In the genomic region with DNA sequence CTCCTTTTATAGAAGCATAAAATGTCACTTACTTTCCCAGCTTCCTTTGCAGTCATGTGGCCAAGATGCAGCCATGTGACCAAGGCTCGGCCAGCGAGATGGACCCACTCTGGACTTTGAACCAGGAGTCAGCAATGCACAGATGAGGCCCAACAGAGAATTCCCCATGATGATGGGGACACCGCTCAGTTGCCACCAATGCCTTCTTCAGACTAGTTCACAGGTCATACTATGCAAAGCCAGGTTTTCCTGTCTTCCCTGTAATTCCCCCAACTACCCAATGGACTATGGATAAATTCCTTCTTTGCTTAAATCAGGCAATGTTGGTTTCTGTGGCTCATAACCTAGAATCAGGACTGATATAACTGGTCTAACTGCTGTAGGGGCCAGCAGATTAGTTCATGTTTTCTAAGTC, we compare ENCODE assay signal across 22 cellular contexts.
"Had no signal": no experiment of that assay in that cellular context is flagged by ENCODE, and none has a peak within 500 bp of the region (broad histone marks: within the 10 kb centered on the region; RNA-seq: fewer than 3 reads in every experiment).

No MANE protein-coding gene starts in this region.

- H3K36me3 ChIP-seq: brain microvascular endothelial cell had no signal

- ATAC-seq: activated T-cell treated with anti-CD3 and anti-CD28 coated beads, Interleukin-2, amount 50 U/mL, for 72 hours; T-helper 17 cell had no signal

- H3K27ac ChIP-seq: brain microvascular endothelial cell, VCaP had no signal

- H3K27me3 ChIP-seq: brain microvascular endothelial cell had no signal

- DNase-seq: activated CD4-positive, alpha-beta memory T cell treated with anti-CD3 and anti-CD28 coated beads for 36 hours; activated CD4-positive, alpha-beta T cell treated with anti-CD3 and anti-CD28 coated beads, Interleukin-2, amount 10 ng/mL, durations not matched to agents 7 days and 5 days; activated CD4-positive, CD25-positive, alpha-beta regulatory T cell; activated CD8-positive, alpha-beta memory T cell treated with anti-CD3 and anti-CD28 coated beads for 24 hours; activated gamma-delta T cell treated with Interleukin-2 at 50 U/mL for 16 hours; activated naive CD4-positive, alpha-beta T cell treated with anti-CD3 and anti-CD28 coated beads, Interleukin-2, amount 10 ng/mL, durations not matched to agents 7 days and 5 days; activated naive CD8-positive, alpha-beta T cell treated with anti-CD3 and anti-CD28 coated beads for 36 hours; activated T-cell treated with anti-CD3 and anti-CD28 coated beads for 4 hours; activated T-cell treated with anti-CD3 and anti-CD28 coated beads, Interleukin-2, amount 50 U/mL, for 72 hours; brain microvascular endothelial cell; cerebellar nuclear complex; Karpas-422; NCI-H1105 treated with DMSO at 0.1 percent for 48 hours; NCI-H1436 treated with DMSO at 0.1 percent for 48 hours; NCI-H187; NCI-H2081; NCI-H510A treated with DMSO at 0.1 percent for 48 hours; NCI-H69; SIG-M5; T-helper 17 cell; T1000 had no signal
